ENCODE assay signal across 19 cellular contexts in the genomic region with DNA sequence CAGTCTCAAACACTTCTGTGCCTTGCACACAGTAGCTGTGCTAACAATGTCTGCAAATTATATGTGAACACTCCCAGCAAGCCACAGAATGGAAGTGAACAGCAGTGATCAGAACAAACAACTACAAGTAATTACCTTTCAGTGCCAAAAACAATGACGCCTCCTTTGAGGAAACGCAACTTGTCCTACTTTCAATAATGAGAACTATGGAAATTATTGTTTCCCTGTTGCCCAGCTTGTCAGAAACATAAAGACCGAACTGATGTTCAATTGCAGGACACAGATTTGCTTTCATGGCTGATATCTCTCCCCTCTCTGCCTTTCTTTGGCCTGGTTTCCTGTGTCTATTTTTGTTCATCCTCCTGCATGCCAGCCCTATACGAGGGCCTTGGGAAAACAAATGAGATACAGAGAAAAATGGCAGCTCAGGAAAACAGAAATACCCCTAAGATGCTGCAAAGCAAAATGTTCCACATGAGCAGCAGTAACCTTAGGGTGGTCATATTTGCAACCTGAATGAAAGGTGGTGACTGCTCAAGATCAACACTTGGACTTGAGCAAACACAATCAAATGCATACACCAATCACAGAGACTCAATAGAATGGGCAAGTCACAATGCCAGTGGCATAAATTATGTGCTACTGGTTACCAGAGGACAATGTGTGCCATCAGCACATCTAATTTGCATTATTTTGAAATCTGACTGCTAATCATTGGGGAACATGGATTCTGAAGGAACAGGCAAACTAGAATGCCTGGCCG. TPM values are rescaled to one million over a fixed set of nuclear protein-coding genes. Genes with fewer than 3 reads are reported as not detected.
DNase-seq lines count a peak whose midpoint lies in the region; ATAC-seq, FAIRE-seq and TF ChIP-seq lines count a peak whose summit lies in the region.
"Had no signal": no experiment of that assay in that cellular context is flagged by ENCODE, and none has a peak within 500 bp of the region (broad histone marks: within the 10 kb centered on the region; RNA-seq: fewer than 3 reads in every experiment).

No MANE protein-coding gene starts in this region.

- CTCF ChIA-PET in activated CD8-positive, alpha-beta T cell treated with anti-CD3 and anti-CD28 coated beads, Interleukin-2, amount 10 ng/mL, durations not matched to agents 7 days and 5 days (lab: Charles Lee): no interaction called here

- H3K27me3 Mint-ChIP-seq in activated CD8-positive, alpha-beta T cell treated with anti-CD3 and anti-CD28 coated beads, Interleukin-2, amount 10 ng/mL, durations not matched to agents 7 days and 5 days (ENCODE audit: low read depth): no peaks in the 10 kb centered on the region

- no peak overlapping the region for H3K27ac Mint-ChIP-seq in activated CD8-positive, alpha-beta T cell treated with anti-CD3 and anti-CD28 coated beads, Interleukin-2, amount 10 ng/mL, durations not matched to agents 7 days and 5 days
- H3K27ac Mint-ChIP-seq: CD8-positive, alpha-beta memory T cell had no signal

- FAIRE-seq in bronchial epithelial cell (lab: Jason Lieb, UNC): peak; percentile 84

- H3K9me3 Mint-ChIP-seq in activated CD8-positive, alpha-beta T cell treated with anti-CD3 and anti-CD28 coated beads, Interleukin-2, amount 10 ng/mL, durations not matched to agents 7 days and 5 days (ENCODE audit: insufficient read depth): no peaks in the 10 kb centered on the region

- POLR2A ChIA-PET in activated CD8-positive, alpha-beta T cell treated with anti-CD3 and anti-CD28 coated beads, Interleukin-2, amount 10 ng/mL, durations not matched to agents 7 days and 5 days (lab: Charles Lee): no interaction called here

- H3K36me3 Mint-ChIP-seq in activated CD8-positive, alpha-beta T cell treated with anti-CD3 and anti-CD28 coated beads, Interleukin-2, amount 10 ng/mL, durations not matched to agents 7 days and 5 days (ENCODE audit: low read depth): no peaks in the 10 kb centered on the region
- H3K36me3 Mint-ChIP-seq: CD8-positive, alpha-beta memory T cell had no signal

- no peaks in the 10 kb centered on the region for H3K4me1 Mint-ChIP-seq in activated CD8-positive, alpha-beta T cell treated with anti-CD3 and anti-CD28 coated beads, Interleukin-2, amount 10 ng/mL, durations not matched to agents 7 days and 5 days (ENCODE audit: low read depth)
- H3K4me1 Mint-ChIP-seq: CD8-positive, alpha-beta memory T cell had no signal

- no peak overlapping the region for H3K4me3 ChIP-seq in bronchial epithelial cell (ENCODE audit: low read depth, low read length)
- H3K4me3 ChIP-seq: adrenal gland, spleen had no signal

- no peak overlapping the region for H3K4me3 Mint-ChIP-seq in activated CD8-positive, alpha-beta T cell treated with anti-CD3 and anti-CD28 coated beads, Interleukin-2, amount 10 ng/mL, durations not matched to agents 7 days and 5 days
- H3K4me3 Mint-ChIP-seq: CD8-positive, alpha-beta memory T cell had no signal

- H3K36me3 ChIP-seq in bronchial epithelial cell (ENCODE audit: control insufficient read depth, insufficient read depth, low read length): no peaks in the 10 kb centered on the region
- H3K36me3 ChIP-seq: adrenal gland, spleen had no signal

- peak; percentile 78 for DNase-seq in NCI-H2029 treated with DMSO at 0.1 percent for 48 hours (lab: John Stamatoyannopoulos, UW)
- DNase-seq in NCI-H2029 (lab: John Stamatoyannopoulos, UW): no peak
- DNase-seq in bronchial epithelial cell (ENCODE audit: low read depth): no peak
- DNase-seq in left colon: no peak
- peak; percentile 86 for DNase-seq in superior temporal gyrus (ENCODE audit: extremely low spot score)
- DNase-seq in NCI-H2171 treated with DMSO at 0.1 percent for 48 hours (lab: John Stamatoyannopoulos, UW): no peak
- DNase-seq in activated CD8-positive, alpha-beta T cell treated with anti-CD3 and anti-CD28 coated beads, Interleukin-2, amount 10 ng/mL, durations not matched to agents 7 days and 5 days: no peak
- DNase-seq: 8988T; activated CD4-positive, CD25-positive, alpha-beta regulatory T cell; activated T-cell treated with anti-CD3 and anti-CD28 coated beads, Interleukin-2, amount 50 U/mL, for 1 hour; adrenal gland; CD8-positive, alpha-beta memory T cell; effector memory CD4-positive, alpha-beta T cell; foreskin melanocyte; IMR-90; NCI-H1694 treated with DMSO at 0.1 percent for 48 hours; spleen had no signal

- H3K27me3 ChIP-seq in bronchial epithelial cell (ENCODE audit: control insufficient read depth, insufficient read depth, low read length): no peaks in the 10 kb centered on the region
- H3K27me3 ChIP-seq: adrenal gland had no signal

- no peak for TF ChIP-seq CTCF in bronchial epithelial cell (IDR thresholded peaks at IDR 0.05; ENCODE audit: insufficient read depth, low read length, severe bottlenecking)

- intact Hi-C loops in left colon (cut with DNase I, micrococcal nuclease): no loop called here

- peak; percentile 59 for ATAC-seq in left colon
- ATAC-seq in GM21360 (IDR thresholded peaks at IDR 0.05; ENCODE audit: unreplicated experiment): no peak
- ATAC-seq in activated CD8-positive, alpha-beta T cell treated with anti-CD3 and anti-CD28 coated beads, Interleukin-2, amount 10 ng/mL, durations not matched to agents 7 days and 5 days: no peak

RNA-seq across cellular contexts. Expression of gene COBL, which starts 26.8 kb away (rescaled TPM):
- total RNA-seq in bronchial epithelial cell: 1.1 and 4.1 TPM in 2 replicates
- total RNA-seq in left colon: 10 to 100 TPM; 66.1 to 75.7 TPM
- not detected for total RNA-seq in activated CD8-positive, alpha-beta T cell treated with anti-CD3 and anti-CD28 coated beads, Interleukin-2, amount 10 ng/mL, durations not matched to agents 7 days and 5 days
- total RNA-seq: CD8-positive, alpha-beta memory T cell; OCI-LY7 had no signal

Comparison
In these comparisons a context has a peak if more than half of its experiments do, and no peak if none do; other contexts are left out.
1. DNase-seq: peak in NCI-H2029 treated with DMSO at 0.1 percent for 48 hours (single experiment) and superior temporal gyrus (single experiment); none in NCI-H2029 (single experiment), bronchial epithelial cell (single experiment), left colon (0 of 2), NCI-H2171 treated with DMSO at 0.1 percent for 48 hours (single experiment) and activated CD8-positive, alpha-beta T cell treated with anti-CD3 and anti-CD28 coated beads, Interleukin-2, amount 10 ng/mL, durations not matched to agents 7 days and 5 days (single experiment).
2. RNA of gene COBL, which starts 26.8 kb away (total RNA-seq): 66.1 to 75.7 TPM in left colon; 1.1 to 4.1 TPM in bronchial epithelial cell and not detected in activated CD8-positive, alpha-beta T cell treated with anti-CD3 and anti-CD28 coated beads, Interleukin-2, amount 10 ng/mL, durations not matched to agents 7 days and 5 days; every median in the first group is over 10 times any median in the second.